Comparison of ENCODE assay signal across 8 cellular contexts in the genomic region with DNA sequence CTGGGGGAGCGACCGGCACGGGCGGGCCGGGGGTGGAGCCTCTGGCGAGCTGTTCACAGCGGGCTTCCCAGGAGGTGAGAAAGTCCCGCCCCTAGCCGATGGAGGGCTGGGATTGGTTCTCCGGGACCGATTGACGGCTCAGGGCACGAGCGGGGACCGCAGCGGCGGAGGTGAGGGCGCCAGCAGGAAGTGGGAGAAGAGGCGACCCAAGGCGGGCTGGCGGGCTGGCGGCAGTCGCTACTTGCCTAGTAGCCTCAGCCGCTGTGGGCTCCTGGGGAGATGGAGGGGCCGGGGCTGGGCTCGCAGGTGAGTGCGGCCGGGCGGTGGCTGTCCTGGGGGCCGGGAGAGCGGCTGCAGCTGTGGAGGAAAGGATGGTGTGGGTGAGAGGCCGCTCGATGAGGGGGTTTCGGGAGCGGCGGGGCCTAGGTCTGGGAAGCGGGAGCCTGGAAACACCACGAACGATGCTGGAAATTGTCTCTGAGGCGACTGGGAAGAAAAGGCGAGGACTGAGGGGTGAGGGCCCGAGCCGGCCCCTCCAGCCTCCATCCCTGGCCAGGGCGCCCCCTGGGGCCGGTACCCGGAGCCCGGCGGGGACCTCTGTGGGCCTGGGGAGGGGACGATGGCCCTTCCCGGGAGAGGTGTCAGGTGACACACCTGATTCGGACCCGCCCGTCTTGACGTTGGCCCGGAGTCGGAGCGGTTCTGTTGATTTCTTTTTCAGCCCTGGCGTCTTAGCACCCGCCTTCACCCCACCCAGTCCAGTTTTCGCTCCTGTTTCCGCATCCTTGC. TPM values are rescaled to one million over a fixed set of nuclear protein-coding genes. Genes with fewer than 3 reads are reported as not detected.
DNase-seq lines count a peak whose midpoint lies in the region; ATAC-seq and TF ChIP-seq lines count a peak whose summit lies in the region.

A gene with protein sequence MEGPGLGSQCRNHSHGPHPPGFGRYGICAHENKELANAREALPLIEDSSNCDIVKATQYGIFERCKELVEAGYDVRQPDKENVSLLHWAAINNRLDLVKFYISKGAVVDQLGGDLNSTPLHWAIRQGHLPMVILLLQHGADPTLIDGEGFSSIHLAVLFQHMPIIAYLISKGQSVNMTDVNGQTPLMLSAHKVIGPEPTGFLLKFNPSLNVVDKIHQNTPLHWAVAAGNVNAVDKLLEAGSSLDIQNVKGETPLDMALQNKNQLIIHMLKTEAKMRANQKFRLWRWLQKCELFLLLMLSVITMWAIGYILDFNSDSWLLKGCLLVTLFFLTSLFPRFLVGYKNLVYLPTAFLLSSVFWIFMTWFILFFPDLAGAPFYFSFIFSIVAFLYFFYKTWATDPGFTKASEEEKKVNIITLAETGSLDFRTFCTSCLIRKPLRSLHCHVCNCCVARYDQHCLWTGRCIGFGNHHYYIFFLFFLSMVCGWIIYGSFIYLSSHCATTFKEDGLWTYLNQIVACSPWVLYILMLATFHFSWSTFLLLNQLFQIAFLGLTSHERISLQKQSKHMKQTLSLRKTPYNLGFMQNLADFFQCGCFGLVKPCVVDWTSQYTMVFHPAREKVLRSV (plus strand): TSS at position 198 of the 789 bp plus-strand sequence. CDS start 82 bp downstream, at position 280.

- H3K4me1 ChIP-seq in adrenal gland (replicated peaks in 1 of 2) (peaks cover 5 to 18% of the 10 kb centered on the region in 2 donors), left ventricle myocardium inferior (peaks cover 27% of the 10 kb centered on the region), prostate gland (replicated peaks) (no peaks in the 10 kb centered on the region), urinary bladder (ENCODE audit: insufficient read depth) (no peaks in the 10 kb centered on the region)

- POLR2A ChIA-PET in T-cell (lab: Charles Lee), result interaction anchor here in 1 of 2 donors (0.6 kb wide), 1 partner anchor 25 kb away, joined by 4 read pairs; no protein-coding TSS in a partner anchor

- H3K9me3 ChIP-seq in adrenal gland (replicated peaks in 1 of 3) (no peaks in the 10 kb centered on the region), left ventricle myocardium inferior (replicated peaks) (no peaks in the 10 kb centered on the region), prostate gland (no peaks in the 10 kb centered on the region)

- H3K27ac ChIP-seq in adrenal gland, result peak within 1 kb of the TSS in 2 of 5 donors; percentile 51 to 55
- peak within 1 kb of the TSS; percentile 56 for H3K27ac ChIP-seq in left ventricle myocardium inferior (replicated peaks)
- peak within 1 kb of the TSS; percentile 68 to 82 for H3K27ac ChIP-seq in prostate gland
- H3K27ac ChIP-seq in urinary bladder (ENCODE audit: low read depth), result peak within 1 kb of the TSS; percentile 61

- 0 to 3% (median 1%) methylated on average over 32 to 61 of the region's 61 CpGs for WGBS in adrenal gland, 4 donors
- WGBS in prostate gland, result 1% methylated on average over 61 of the region's 61 CpGs
- under 1% methylated on average over 61 of the region's 61 CpGs for WGBS in urinary bladder

- H3K4me1 Mint-ChIP-seq in T-cell, result peaks cover 52 to 57% (median 53%) of the 10 kb centered on the region in 3 donors

- TF ChIP-seq POLR2A in GM15510 (IDR thresholded peaks at IDR 0.05; ENCODE audit: borderline replicate concordance, extremely low read depth, insufficient read length) (peak; percentile 92), adrenal gland (IDR thresholded peaks at IDR 0.05) (peak in 1 of 2 donors; percentile 53), prostate gland (IDR thresholded peaks at IDR 0.05) (peak; percentile 80)

- H3K27me3 ChIP-seq in adrenal gland (no peaks in the 10 kb centered on the region), left ventricle myocardium inferior (ENCODE audit: low read depth) (peaks cover 7% of the 10 kb centered on the region), prostate gland (replicated peaks; ENCODE audit: insufficient read depth) (no peaks in the 10 kb centered on the region)

- no peaks in the 10 kb centered on the region for H3K27me3 Mint-ChIP-seq in T-cell

- H3K4me3 Mint-ChIP-seq in T-cell, result peak within 1 kb of the TSS; percentile 91 to 93 (median 93)

- peak within 1 kb of the TSS; percentile 59 to 80 for H3K27ac Mint-ChIP-seq in T-cell

- H3K9me3 Mint-ChIP-seq in T-cell, result no peaks in the 10 kb centered on the region

- H3K36me3 ChIP-seq in adrenal gland (replicated peaks in 1 of 2) (no peaks in the 10 kb centered on the region), left ventricle myocardium inferior (no peaks in the 10 kb centered on the region), prostate gland (no peaks in the 10 kb centered on the region), urinary bladder (ENCODE audit: insufficient read depth) (no peaks in the 10 kb centered on the region)

- DNase-seq in NCI-H146 (lab: John Stamatoyannopoulos, UW), result peak; percentile 96
- peak; percentile 88 to 96 (median 92) for DNase-seq in T-cell
- peak; percentile 89 to 97 (median 92) for DNase-seq in adrenal gland
- DNase-seq in left ventricle myocardium inferior, result peak; percentile 94
- DNase-seq in prostate gland (ENCODE audit: low spot score), result peak; percentile 95

- peak; percentile 97 for ATAC-seq in HG02884 (IDR thresholded peaks at IDR 0.05; ENCODE audit: unreplicated experiment)
- peak; percentile 99 to 100 (median 99) for ATAC-seq in T-cell (replicated peaks in 1 of 4)

- H3K36me3 Mint-ChIP-seq in T-cell, result peaks cover 12% of the 10 kb centered on the region

- H3K4me3 ChIP-seq in adrenal gland, result peak within 1 kb of the TSS; percentile 38 to 81 (median 64)
- H3K4me3 ChIP-seq in left ventricle myocardium inferior, result peak within 1 kb of the TSS; percentile 97
- H3K4me3 ChIP-seq in prostate gland, result peak within 1 kb of the TSS; percentile 82 to 90
- peak within 1 kb of the TSS; percentile 82 for H3K4me3 ChIP-seq in urinary bladder (ENCODE audit: low read depth, low read length)

- TF ChIP-seq CTCF in adrenal gland (IDR thresholded peaks at IDR 0.05), result peak in 3 of 6 experiments; percentile 8 to 30 (median 13)
- TF ChIP-seq CTCF in left ventricle myocardium inferior (IDR thresholded peaks at IDR 0.05; ENCODE audit: borderline replicate concordance), result peak; percentile 44
- TF ChIP-seq CTCF in prostate gland (IDR thresholded peaks at IDR 0.05), result peak in 1 of 4 experiments; percentile 18

- CTCF ChIA-PET in T-cell (lab: Charles Lee), result interaction anchor here (0.6 to 1.4 kb wide), 3 partner anchors 10 to 46 kb away, joined by 4 to 5 read pairs (median 4); no protein-coding TSS in a partner anchor

- intact Hi-C loops in adrenal gland (cut with DNase I), result no loop called here
- intact Hi-C loops in left ventricle myocardium inferior (cut with micrococcal nuclease), result no loop called here
- intact Hi-C loops in prostate gland (cut with DNase I), result no loop called here

RNA-seq across cellular contexts. Expression of the gene that starts here (rescaled TPM):
- 10 to 100 TPM; 10.2 to 16.3 (median 13.4) TPM for total RNA-seq in T-cell
- 10 to 100 TPM in 2 of 8 donors, 1 to 10 TPM in 6; 6.5 to 13.2 (median 7.6) TPM for total RNA-seq in adrenal gland
- polyA plus RNA-seq in adrenal gland, result 10 to 100 TPM in 1 of 3 donors, 1 to 10 TPM in 2; 8.9 to 10.9 (median 9.0) TPM
- total RNA-seq in left ventricle myocardium inferior, result 8.0 TPM
- 10 to 100 TPM; 12.2 to 12.3 TPM for total RNA-seq in prostate gland
- 26.5 TPM for total RNA-seq in urinary bladder
- polyA plus RNA-seq in urinary bladder, result 10.2 TPM
